ENCODE assay signal across 12 cellular contexts in genomic region chr10:103490986-103491314, GRCh38.
DNase-seq lines count a peak whose midpoint lies in the region; ATAC-seq and TF ChIP-seq lines count a peak whose summit lies in the region.
"Had no signal": no experiment of that assay in that cellular context is flagged by ENCODE, and none has a peak within 500 bp of the region (broad histone marks: within the 10 kb centered on the region; RNA-seq: fewer than 3 reads in every experiment).

No MANE protein-coding gene starts in this region.

- H3K27ac Mint-ChIP-seq in effector memory CD8-positive, alpha-beta T cell, result peak overlapping the region in 1 of 2 donors; percentile 17

- no peak for DNase-seq in effector memory CD8-positive, alpha-beta T cell
- DNase-seq in GM13977 (ENCODE audit: low spot score), result no peak
- no peak for DNase-seq in NCI-H187 treated with DMSO at 0.1 percent for 48 hours (lab: John Stamatoyannopoulos, UW)
- DNase-seq: erythroblast, NCI-H1694 treated with DMSO at 0.1 percent for 48 hours had no signal

- H3K36me3 Mint-ChIP-seq in effector memory CD8-positive, alpha-beta T cell (ENCODE audit: insufficient read depth), result peaks cover 2% of the 10 kb centered on the region
- H3K36me3 Mint-ChIP-seq: activated naive CD4-positive, alpha-beta T cell treated with anti-CD3 and anti-CD28 coated beads, Interleukin-2, amount 10 ng/mL, durations not matched to agents 7 days and 5 days; CD4-positive, CD25-positive, alpha-beta regulatory T cell had no signal

- no peaks in the 10 kb centered on the region for H3K9me3 Mint-ChIP-seq in effector memory CD8-positive, alpha-beta T cell
- H3K9me3 Mint-ChIP-seq: activated naive CD4-positive, alpha-beta T cell treated with anti-CD3 and anti-CD28 coated beads, Interleukin-2, amount 10 ng/mL, durations not matched to agents 7 days and 5 days had no signal

- no peak overlapping the region for H3K4me3 Mint-ChIP-seq in effector memory CD8-positive, alpha-beta T cell
- H3K4me3 Mint-ChIP-seq: activated naive CD4-positive, alpha-beta T cell treated with anti-CD3 and anti-CD28 coated beads, Interleukin-2, amount 10 ng/mL, durations not matched to agents 7 days and 5 days had no signal

- peaks cover 24 to 36% of the 10 kb centered on the region in 2 donors for H3K27me3 Mint-ChIP-seq in effector memory CD8-positive, alpha-beta T cell

- no peak for TF ChIP-seq CTCF in GM13977 (IDR thresholded peaks at IDR 0.05; ENCODE audit: extremely low read depth, insufficient read depth, missing control alignments)

- peak; percentile 35 for ATAC-seq in GM18511 (IDR thresholded peaks at IDR 0.05; ENCODE audit: unreplicated experiment)
- peak; percentile 22 for ATAC-seq in GM21576 (IDR thresholded peaks at IDR 0.05; ENCODE audit: unreplicated experiment)
- peak; percentile 20 for ATAC-seq in HG03354 (IDR thresholded peaks at IDR 0.05; ENCODE audit: poor library complexity, severe bottlenecking, unreplicated experiment)
- peak; percentile 13 for ATAC-seq in effector memory CD8-positive, alpha-beta T cell (replicated peaks)
- no peak for ATAC-seq in GM21515 (IDR thresholded peaks at IDR 0.05; ENCODE audit: unreplicated experiment)
- no peak for ATAC-seq in HG02571 (IDR thresholded peaks at IDR 0.05; ENCODE audit: unreplicated experiment)

- peaks cover 15 to 18% of the 10 kb centered on the region in 2 donors for H3K4me1 Mint-ChIP-seq in effector memory CD8-positive, alpha-beta T cell (ENCODE audit: low read depth in 2 of 2)

- in situ Hi-C loops in GM13977 (cut with MboI; ENCODE audit: low pct_unique_long_range_greater_than_20kb, low sequenced_read_pairs, unreplicated experiment), result loop anchor here (25.0 kb wide), 1 partner anchor 654 kb away; the partner anchor contains the start of gene CYP17A1

Comparison
In these comparisons a context has a peak if more than half of its experiments do, and no peak if none do; other contexts are left out.
1. ATAC-seq: peak in GM18511 (single experiment), GM21576 (single experiment), HG03354 (single experiment) and effector memory CD8-positive, alpha-beta T cell (single experiment); none in GM21515 (single experiment) and HG02571 (single experiment).